In the genomic region with DNA sequence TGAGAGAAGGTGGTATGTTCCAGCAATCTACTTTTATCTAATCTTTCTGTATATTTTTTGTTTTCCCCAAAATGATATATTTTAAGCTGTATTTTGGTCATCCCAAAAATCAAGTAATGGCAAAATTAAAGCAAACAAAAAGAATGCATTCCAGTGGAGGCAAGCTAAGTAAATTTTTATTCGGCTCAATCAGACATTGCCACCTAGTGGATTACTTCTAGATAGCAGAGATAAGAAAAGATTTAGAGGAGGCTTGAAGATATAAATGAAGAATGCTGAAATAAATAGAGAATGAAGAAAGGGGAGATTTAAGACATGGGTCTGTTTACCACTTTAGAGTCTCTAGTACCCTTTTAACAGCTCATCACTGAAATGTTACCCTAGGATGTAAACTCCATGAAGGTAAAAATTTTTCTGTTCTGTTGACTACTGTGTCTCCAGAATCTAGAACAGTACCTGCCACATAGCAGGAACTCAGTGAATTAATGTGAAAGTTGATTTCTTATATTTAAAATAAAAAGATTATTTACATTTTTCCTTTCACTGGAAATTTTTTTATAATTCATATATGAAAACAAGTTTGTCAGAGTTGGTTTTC, we compare ENCODE assay signal across 8 cellular contexts.
DNase-seq lines count a peak whose midpoint lies in the region; TF ChIP-seq lines count a peak whose summit lies in the region.

No MANE protein-coding gene starts in this region.

- CTCF ChIA-PET in activated naive CD4-positive, alpha-beta T cell treated with anti-CD3 and anti-CD28 coated beads, Interleukin-2, amount 10 ng/mL, durations not matched to agents 7 days and 5 days (lab: Charles Lee): interaction anchor here (0.6 to 2.9 kb wide), 9 partner anchors 8 to 1748 kb away, joined by 3 to 22 read pairs (median 5); no protein-coding TSS in a partner anchor

- TF ChIP-seq CTCF in AG10803 (conservative IDR thresholded peaks at IDR 0.05; ENCODE audit: low read length) (peak; percentile 87), GM13976 (IDR thresholded peaks at IDR 0.05; ENCODE audit: borderline replicate concordance, control extremely low read depth, extremely low read depth, insufficient read depth, missing control alignments) (peak; percentile 31), NB4 (IDR thresholded peaks at IDR 0.05; ENCODE audit: low read depth, low read length) (peak; percentile 50), astrocyte of the cerebellum (IDR thresholded peaks at IDR 0.05; ENCODE audit: low read depth, low read length, missing control alignments) (peak; percentile 61)

- no peak overlapping the region for H3K4me3 ChIP-seq in AG10803 (ENCODE audit: low read length)
- no peak overlapping the region for H3K4me3 ChIP-seq in NB4 (ENCODE audit: low read depth, low read length)
- no peak overlapping the region for H3K4me3 ChIP-seq in astrocyte of the cerebellum (ENCODE audit: low read depth, low read length)

- H3K4me1 Mint-ChIP-seq in activated naive CD4-positive, alpha-beta T cell treated with anti-CD3 and anti-CD28 coated beads, Interleukin-2, amount 10 ng/mL, durations not matched to agents 7 days and 5 days: no peaks in the 10 kb centered on the region

- H3K4me3 Mint-ChIP-seq in activated naive CD4-positive, alpha-beta T cell treated with anti-CD3 and anti-CD28 coated beads, Interleukin-2, amount 10 ng/mL, durations not matched to agents 7 days and 5 days: no peak overlapping the region

- no peak overlapping the region for H3K27ac Mint-ChIP-seq in activated naive CD4-positive, alpha-beta T cell treated with anti-CD3 and anti-CD28 coated beads, Interleukin-2, amount 10 ng/mL, durations not matched to agents 7 days and 5 days

- no peaks in the 10 kb centered on the region for H3K9me3 Mint-ChIP-seq in activated naive CD4-positive, alpha-beta T cell treated with anti-CD3 and anti-CD28 coated beads, Interleukin-2, amount 10 ng/mL, durations not matched to agents 7 days and 5 days

- DNase-seq in AG10803 (ENCODE audit: low read depth) (peak; percentile 62), GM13976 (ENCODE audit: low spot score) (peak; percentile 46), NB4 (ENCODE audit: low read depth) (peak; percentile 36), astrocyte of the cerebellum (ENCODE audit: low read depth) (peak; percentile 52), kidney glomerular epithelial cell (lab: John Stamatoyannopoulos, UW) (peak; percentile 52)
- no peak for DNase-seq in activated naive CD4-positive, alpha-beta T cell treated with anti-CD3 and anti-CD28 coated beads, Interleukin-2, amount 10 ng/mL, durations not matched to agents 7 days and 5 days
- no peak for DNase-seq in activated T-cell treated with anti-CD3 and anti-CD28 coated beads, Interleukin-2, amount 50 U/mL, for 48 hours
- no peak for DNase-seq in activated CD8-positive, alpha-beta memory T cell treated with anti-CD3 and anti-CD28 coated beads for 24 hours

- in situ Hi-C loops in GM13976 (cut with MboI; ENCODE audit: low sequenced_read_pairs, unreplicated experiment) (loop anchor here (10.0 to 25.0 kb wide), 3 partner anchors 174 to 601 kb away; a partner anchor contains a TSS), astrocyte of the cerebellum (cut with HindIII; ENCODE audit: low sequenced_read_pairs) (no loop called here)

- H3K27me3 Mint-ChIP-seq in activated naive CD4-positive, alpha-beta T cell treated with anti-CD3 and anti-CD28 coated beads, Interleukin-2, amount 10 ng/mL, durations not matched to agents 7 days and 5 days: peaks cover 4% of the 10 kb centered on the region

- no peak for TF ChIP-seq POLR2A in NB4 (IDR thresholded peaks at IDR 0.05; ENCODE audit: extremely low read depth, insufficient read length)

- no peaks in the 10 kb centered on the region for H3K36me3 Mint-ChIP-seq in activated naive CD4-positive, alpha-beta T cell treated with anti-CD3 and anti-CD28 coated beads, Interleukin-2, amount 10 ng/mL, durations not matched to agents 7 days and 5 days

Comparison
In these comparisons a context has a peak if more than half of its experiments do, and no peak if none do; other contexts are left out.
1. DNase-seq: peak in AG10803 (single experiment), GM13976 (single experiment), NB4 (single experiment), astrocyte of the cerebellum (single experiment) and kidney glomerular epithelial cell (single experiment); none in activated naive CD4-positive, alpha-beta T cell treated with anti-CD3 and anti-CD28 coated beads, Interleukin-2, amount 10 ng/mL, durations not matched to agents 7 days and 5 days (single experiment), activated T-cell treated with anti-CD3 and anti-CD28 coated beads, Interleukin-2, amount 50 U/mL, for 48 hours (0 of 2) and activated CD8-positive, alpha-beta memory T cell treated with anti-CD3 and anti-CD28 coated beads for 24 hours (single experiment).
2. CTCF ChIP-seq: peak in every context shown above with its lines; median percentile 87 in AG10803; 61 in astrocyte of the cerebellum; 50 in NB4; 31 in GM13976.